Comparison of ENCODE assay signal across 1 cellular context in the genomic region with DNA sequence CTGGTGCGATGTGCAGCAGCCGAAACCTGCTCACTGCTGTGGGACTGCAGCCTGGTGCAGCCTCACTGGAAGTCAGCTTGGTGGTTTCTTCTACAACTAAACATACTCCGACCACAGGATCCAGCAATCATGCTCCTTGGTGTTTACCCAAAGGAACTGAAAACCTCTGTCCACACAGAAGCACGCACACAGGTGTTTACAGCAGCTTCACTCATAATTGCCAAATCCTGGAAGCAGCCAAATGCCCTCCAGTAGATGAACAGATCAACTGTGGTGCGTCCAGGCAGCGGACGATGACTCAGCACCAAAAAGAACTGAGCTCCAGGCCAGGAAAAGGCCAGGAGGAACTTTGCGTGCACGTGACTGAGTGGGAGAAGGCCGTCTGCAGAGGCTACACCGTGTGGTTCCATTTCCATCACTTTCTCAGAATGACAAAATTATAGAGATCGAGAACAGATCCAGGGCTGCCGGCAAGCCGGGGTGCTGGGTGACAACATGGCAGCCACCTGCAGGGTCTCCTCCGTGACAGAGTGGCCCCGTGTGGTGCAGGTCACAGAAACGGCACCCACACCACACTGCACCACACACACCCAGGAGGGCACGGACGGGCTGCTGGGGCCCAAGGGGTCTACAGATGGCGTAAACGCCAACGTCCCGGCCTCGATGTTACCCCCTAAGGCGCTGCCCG.
TF ChIP-seq lines count a peak whose summit lies in the region.

No MANE protein-coding gene starts in this region.

TF ChIP-seq in HepG2, 621 proteins besides CTCF, POLR2A, EP300 and RAD21 (continued from another document and continues in another):
- TF ChIP-seq, protein P1, sequence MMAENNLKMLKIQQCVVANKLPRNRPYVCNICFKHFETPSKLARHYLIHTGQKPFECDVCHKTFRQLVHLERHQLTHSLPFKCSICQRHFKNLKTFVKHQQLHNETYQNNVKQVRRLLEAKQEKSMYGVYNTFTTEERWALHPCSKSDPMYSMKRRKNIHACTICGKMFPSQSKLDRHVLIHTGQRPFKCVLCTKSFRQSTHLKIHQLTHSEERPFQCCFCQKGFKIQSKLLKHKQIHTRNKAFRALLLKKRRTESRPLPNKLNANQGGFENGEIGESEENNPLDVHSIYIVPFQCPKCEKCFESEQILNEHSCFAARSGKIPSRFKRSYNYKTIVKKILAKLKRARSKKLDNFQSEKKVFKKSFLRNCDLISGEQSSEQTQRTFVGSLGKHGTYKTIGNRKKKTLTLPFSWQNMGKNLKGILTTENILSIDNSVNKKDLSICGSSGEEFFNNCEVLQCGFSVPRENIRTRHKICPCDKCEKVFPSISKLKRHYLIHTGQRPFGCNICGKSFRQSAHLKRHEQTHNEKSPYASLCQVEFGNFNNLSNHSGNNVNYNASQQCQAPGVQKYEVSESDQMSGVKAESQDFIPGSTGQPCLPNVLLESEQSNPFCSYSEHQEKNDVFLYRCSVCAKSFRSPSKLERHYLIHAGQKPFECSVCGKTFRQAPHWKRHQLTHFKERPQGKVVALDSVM (CRISPR knock-in tag; IDR thresholded peaks at IDR 0.05): no peak
- TF ChIP-seq IRF2 (CRISPR knock-in tag; IDR thresholded peaks at IDR 0.05) (no peak), ZMAT3 (CRISPR knock-in tag; conservative IDR thresholded peaks at IDR 0.05) (no peak), ZNF383 (CRISPR knock-in tag; IDR thresholded peaks at IDR 0.05; ENCODE audit: borderline replicate concordance) (no peak), CHD2 (IDR thresholded peaks at IDR 0.05; ENCODE audit: low read depth, low read length) (no peak), PBX3 (CRISPR knock-in tag; IDR thresholded peaks at IDR 0.05; ENCODE audit: borderline replicate concordance) (no peak), FOXA1 (IDR thresholded peaks at IDR 0.05) (no peak), FOXA1 (CRISPR knock-in tag; IDR thresholded peaks at IDR 0.05) (peak; percentile 52), FOXP1 (IDR thresholded peaks at IDR 0.05) (no peak), FOXP1 (CRISPR knock-in tag; IDR thresholded peaks at IDR 0.05) (peak; percentile 81), NR2F6 (IDR thresholded peaks at IDR 0.05) (no peak), NR2F6 (CRISPR knock-in tag; IDR thresholded peaks at IDR 0.05) (no peak), ZNF180 (CRISPR knock-in tag; IDR thresholded peaks at IDR 0.05; ENCODE audit: borderline replicate concordance, low read depth) (no peak), AKNA (CRISPR knock-in tag; IDR thresholded peaks at IDR 0.05; ENCODE audit: borderline replicate concordance) (no peak), SNAPC2 (CRISPR knock-in tag; IDR thresholded peaks at IDR 0.05) (no peak), ZNF10 (CRISPR knock-in tag; IDR thresholded peaks at IDR 0.05; ENCODE audit: borderline replicate concordance, low read depth) (no peak), PBX2 (CRISPR knock-in tag; IDR thresholded peaks at IDR 0.05) (no peak), SMAD1 (CRISPR knock-in tag; IDR thresholded peaks at IDR 0.05; ENCODE audit: borderline replicate concordance, low read depth) (no peak), ZNF501 (CRISPR knock-in tag; IDR thresholded peaks at IDR 0.05) (no peak), CEBPG (CRISPR knock-in tag; IDR thresholded peaks at IDR 0.05) (peak; percentile 29; the same call in 1 of the 2 replicates), ZBTB38 (CRISPR knock-in tag; IDR thresholded peaks at IDR 0.05) (peak; percentile 84), ZNF234 (CRISPR knock-in tag; conservative IDR thresholded peaks at IDR 0.05) (no peak), KLF6 (CRISPR knock-in tag; IDR thresholded peaks at IDR 0.05) (no peak), NR2C2 (CRISPR knock-in tag; IDR thresholded peaks at IDR 0.05; ENCODE audit: borderline replicate concordance) (no peak), PHF8 (CRISPR knock-in tag; IDR thresholded peaks at IDR 0.05) (no peak), RBFOX2 (IDR thresholded peaks at IDR 0.05; ENCODE audit: low read depth, low read length) (no peak), ZFX (CRISPR knock-in tag; IDR thresholded peaks at IDR 0.05; ENCODE audit: low read depth) (peak; percentile 42; the same call in 1 of the 2 replicates), ZNF574 (CRISPR knock-in tag; IDR thresholded peaks at IDR 0.05) (no peak), FOXC1 (CRISPR knock-in tag; IDR thresholded peaks at IDR 0.05; ENCODE audit: borderline replicate concordance) (no peak), ZNF572 (CRISPR knock-in tag; IDR thresholded peaks at IDR 0.05) (no peak), NFE2 (CRISPR knock-in tag; IDR thresholded peaks at IDR 0.05) (peak; percentile 95), ATF4 (CRISPR knock-in tag; IDR thresholded peaks at IDR 0.05) (no peak), ZNF616 (CRISPR knock-in tag; IDR thresholded peaks at IDR 0.05; ENCODE audit: low read depth) (no peak), ZNF687 (CRISPR knock-in tag; IDR thresholded peaks at IDR 0.05) (peak; percentile 55; the same call in 1 of the 2 replicates), ISX (CRISPR knock-in tag; conservative IDR thresholded peaks at IDR 0.05) (no peak), SMAD9 (CRISPR knock-in tag; IDR thresholded peaks at IDR 0.05) (no peak), RELA (CRISPR knock-in tag; IDR thresholded peaks at IDR 0.05) (no peak), ZNF546 (CRISPR knock-in tag; conservative IDR thresholded peaks at IDR 0.05) (no peak)
- TF ChIP-seq, protein P2, sequence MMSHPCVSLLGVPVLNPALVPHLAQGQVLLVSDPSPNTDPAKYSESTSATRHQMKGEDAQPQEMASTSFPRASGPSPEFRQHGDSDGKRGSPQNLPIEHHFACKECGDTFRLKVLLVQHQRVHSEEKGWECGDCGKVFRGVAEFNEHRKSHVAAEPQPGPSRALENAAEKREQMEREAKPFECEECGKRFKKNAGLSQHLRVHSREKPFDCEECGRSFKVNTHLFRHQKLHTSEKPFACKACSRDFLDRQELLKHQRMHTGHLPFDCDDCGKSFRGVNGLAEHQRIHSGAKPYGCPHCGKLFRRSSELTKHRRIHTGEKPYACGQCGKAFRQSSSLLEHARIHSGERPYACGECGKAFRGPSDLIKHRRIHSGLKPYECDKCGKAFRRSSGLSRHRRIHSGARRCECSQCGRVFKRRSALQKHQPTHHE (CRISPR knock-in tag; IDR thresholded peaks at IDR 0.05; ENCODE audit: borderline replicate concordance): no peak
- TF ChIP-seq, protein P3, sequence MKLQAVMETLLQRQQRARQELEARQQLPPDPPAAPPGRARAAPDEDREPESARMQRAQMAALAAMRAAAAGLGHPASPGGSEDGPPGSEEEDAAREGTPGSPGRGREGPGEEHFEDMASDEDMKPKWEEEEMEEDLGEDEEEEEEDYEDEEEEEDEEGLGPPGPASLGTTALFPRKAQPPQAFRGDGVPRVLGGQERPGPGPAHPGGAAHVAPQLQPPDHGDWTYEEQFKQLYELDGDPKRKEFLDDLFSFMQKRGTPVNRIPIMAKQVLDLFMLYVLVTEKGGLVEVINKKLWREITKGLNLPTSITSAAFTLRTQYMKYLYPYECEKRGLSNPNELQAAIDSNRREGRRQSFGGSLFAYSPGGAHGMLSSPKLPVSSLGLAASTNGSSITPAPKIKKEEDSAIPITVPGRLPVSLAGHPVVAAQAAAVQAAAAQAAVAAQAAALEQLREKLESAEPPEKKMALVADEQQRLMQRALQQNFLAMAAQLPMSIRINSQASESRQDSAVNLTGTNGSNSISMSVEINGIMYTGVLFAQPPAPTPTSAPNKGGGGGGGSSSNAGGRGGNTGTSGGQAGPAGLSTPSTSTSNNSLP (IDR thresholded peaks at IDR 0.05; ENCODE audit: low read depth, low read length): no peak
